In genomic region chr17:9251273-9251672, GRCh38 we compare ENCODE assay signal across 34 cellular contexts.
"Had no signal": no experiment of that assay in that cellular context is flagged by ENCODE, and none has a peak within 500 bp of the region (broad histone marks: within the 10 kb centered on the region; RNA-seq: fewer than 3 reads in every experiment).

No MANE protein-coding gene starts in this region.

- H3K4me3 ChIP-seq: adrenal gland, body of pancreas, cardiac muscle cell, colonic mucosa, gastrocnemius medialis, hepatocyte, psoas muscle, sigmoid colon, stomach, tibial artery had no signal

- FAIRE-seq: small intestine, TTC549, urothelium cell line had no signal

- H3K27ac Mint-ChIP-seq: activated naive CD4-positive, alpha-beta T cell treated with anti-CD3 and anti-CD28 coated beads for 36 hours; activated naive CD8-positive, alpha-beta T cell treated with anti-CD3 and anti-CD28 coated beads for 36 hours; effector memory CD8-positive, alpha-beta T cell; memory B cell; stimulated activated effector memory CD8-positive, alpha-beta T cell treated with anti-CD3 and anti-CD28 coated beads, Interleukin-12 subunit alpha, Interleukin-12 subunit beta, amount 100 ng/mL, for 72 hours had no signal

- DNase-seq: activated CD4-positive, alpha-beta T cell treated with anti-CD3 and anti-CD28 coated beads, Interleukin-2, amount 50 U/mL, for 1 hour; activated effector memory CD4-positive, alpha-beta T cell treated with anti-CD3 and anti-CD28 coated beads, Interleukin-2, amount 50 U/mL, for 16 hours; activated naive CD4-positive, alpha-beta T cell treated with anti-CD3 and anti-CD28 coated beads for 36 hours; activated naive CD8-positive, alpha-beta T cell treated with anti-CD3 and anti-CD28 coated beads for 36 hours; activated T-cell treated with anti-CD3 and anti-CD28 coated beads for 4 hours; adrenal gland; aorta; body of pancreas; cerebellar nuclear complex; colonic mucosa; effector memory CD8-positive, alpha-beta T cell; erythroblast; gastrocnemius medialis; islet precursor cell; midbrain; naive thymus-derived CD4-positive, alpha-beta T cell; nucleus accumbens; psoas muscle; sigmoid colon; small intestine; stimulated activated CD4-positive, alpha-beta T cell treated with anti-CD3 and anti-CD28 coated beads, Interleukin-4, amount 100 ng/mL, for 24 hours; stomach; T-helper 1 cell; T-helper 9 cell; tibial artery had no signal

- H3K27me3 ChIP-seq: adrenal gland, body of pancreas, cardiac muscle cell, colonic mucosa, gastrocnemius medialis, hepatocyte, sigmoid colon, stomach, tibial artery had no signal

- H3K9me3 Mint-ChIP-seq: activated naive CD4-positive, alpha-beta T cell treated with anti-CD3 and anti-CD28 coated beads for 36 hours; activated naive CD8-positive, alpha-beta T cell treated with anti-CD3 and anti-CD28 coated beads for 36 hours; effector memory CD8-positive, alpha-beta T cell; memory B cell; naive thymus-derived CD4-positive, alpha-beta T cell; neural crest cell; stimulated activated effector memory CD8-positive, alpha-beta T cell treated with anti-CD3 and anti-CD28 coated beads, Interleukin-12 subunit alpha, Interleukin-12 subunit beta, amount 100 ng/mL, for 72 hours had no signal

- H3K4me3 Mint-ChIP-seq: activated naive CD4-positive, alpha-beta T cell treated with anti-CD3 and anti-CD28 coated beads for 36 hours; activated naive CD8-positive, alpha-beta T cell treated with anti-CD3 and anti-CD28 coated beads for 36 hours; effector memory CD8-positive, alpha-beta T cell; memory B cell; naive thymus-derived CD4-positive, alpha-beta T cell; neural crest cell; stimulated activated effector memory CD8-positive, alpha-beta T cell treated with anti-CD3 and anti-CD28 coated beads, Interleukin-12 subunit alpha, Interleukin-12 subunit beta, amount 100 ng/mL, for 72 hours had no signal

- H3K27me3 Mint-ChIP-seq: activated naive CD8-positive, alpha-beta T cell treated with anti-CD3 and anti-CD28 coated beads for 36 hours; effector memory CD8-positive, alpha-beta T cell; memory B cell; naive thymus-derived CD4-positive, alpha-beta T cell had no signal

- ATAC-seq: body of pancreas; effector memory CD8-positive, alpha-beta T cell; gastrocnemius medialis; naive thymus-derived CD4-positive, alpha-beta T cell; psoas muscle; stimulated activated effector memory CD8-positive, alpha-beta T cell treated with anti-CD3 and anti-CD28 coated beads, Interleukin-12 subunit alpha, Interleukin-12 subunit beta, amount 100 ng/mL, for 72 hours had no signal

- H3K36me3 ChIP-seq: adrenal gland, cardiac muscle cell, colonic mucosa, gastrocnemius medialis had no signal

- H3K4me1 Mint-ChIP-seq: memory B cell had no signal

- H3K36me3 Mint-ChIP-seq: stimulated activated effector memory CD8-positive, alpha-beta T cell treated with anti-CD3 and anti-CD28 coated beads, Interleukin-12 subunit alpha, Interleukin-12 subunit beta, amount 100 ng/mL, for 72 hours had no signal

- H3K27ac ChIP-seq: adrenal gland, body of pancreas, cardiac muscle cell, colonic mucosa, gastrocnemius medialis, hepatocyte, parathyroid adenoma, psoas muscle, sigmoid colon, stomach, tibial artery, VCaP had no signal
